Comparison of ENCODE assay signal across 1 cellular context in the genomic region with DNA sequence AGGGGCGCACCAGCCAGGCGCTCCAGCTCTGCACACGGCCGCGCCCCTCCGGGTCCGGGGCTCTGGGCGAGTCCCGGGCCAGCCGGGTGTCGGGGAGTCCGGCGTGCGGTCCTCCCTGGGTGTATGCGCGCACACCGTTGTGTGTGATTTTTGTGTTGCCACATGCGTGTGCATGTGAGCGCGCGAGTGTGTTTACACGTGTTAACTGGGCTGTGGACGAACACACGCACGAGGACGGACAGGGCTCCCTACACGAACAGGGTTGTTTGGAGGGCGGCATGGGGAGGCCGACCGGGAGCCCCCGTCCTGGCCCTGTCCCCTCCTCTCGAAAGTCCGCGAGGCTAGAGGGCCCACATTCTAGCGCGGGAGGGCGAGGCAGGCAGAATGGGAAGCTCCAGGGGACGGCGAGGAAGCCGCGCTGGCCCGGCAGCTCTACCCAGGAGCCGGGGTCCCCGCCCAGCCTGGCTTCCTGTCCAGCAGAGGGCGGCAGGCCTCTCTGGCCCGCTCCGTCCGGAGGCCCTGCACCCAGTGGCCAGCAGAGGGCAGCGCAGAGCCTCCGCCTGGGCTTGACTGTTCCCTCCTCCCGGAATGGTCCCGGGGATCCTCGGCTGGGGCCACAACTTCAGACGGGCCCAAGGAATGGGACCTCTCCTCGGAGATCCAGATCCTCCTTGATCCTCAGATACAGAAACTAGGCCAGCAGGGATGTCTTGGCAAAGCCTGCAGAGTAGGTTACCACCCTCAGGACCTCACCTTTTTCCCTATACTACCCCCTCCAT.
TF ChIP-seq lines count a peak whose summit lies in the region.

No MANE protein-coding gene starts in this region.

TF ChIP-seq in K562, 482 proteins besides CTCF, POLR2A, EP300 and RAD21 (continued from another document and continues in another):
- TF ChIP-seq ARID4B (CRISPR knock-in tag; IDR thresholded peaks at IDR 0.05) (0 out of 2 replicates have a peak, but pooled peaks have one; percentile 63), POLR2G (IDR thresholded peaks at IDR 0.05; ENCODE audit: low read depth, low read length) (peak; percentile 68), ZNF57 (CRISPR knock-in tag; IDR thresholded peaks at IDR 0.05) (no peak), RBM34 (IDR thresholded peaks at IDR 0.05; ENCODE audit: borderline replicate concordance, insufficient read depth, low read length) (no peak), PHF8 (IDR thresholded peaks at IDR 0.05; ENCODE audit: borderline replicate concordance, low read length) (peak; percentile 47; the same call in 1 of the 2 replicates), ZFX (CRISPR knock-in tag; IDR thresholded peaks at IDR 0.05) (peak; percentile 65), EP400 (IDR thresholded peaks at IDR 0.05) (peak; percentile 83), GABPB1 (CRISPR knock-in tag; IDR thresholded peaks at IDR 0.05) (peak; percentile 69), BCOR (IDR thresholded peaks at IDR 0.05) (peak; percentile 57; the same call in 1 of the 2 replicates), MYC (IDR thresholded peaks at IDR 0.05; ENCODE audit: low read depth, low read length) (0 out of 2 replicates have a peak, but pooled peaks have one; percentile 47), MYC (CRISPR knock-in tag; IDR thresholded peaks at IDR 0.05; ENCODE audit: borderline replicate concordance, low read depth) (peak; percentile 50; the same call in 1 of the 2 replicates), TOE1 (IDR thresholded peaks at IDR 0.05; ENCODE audit: borderline replicate concordance) (0 out of 2 replicates have a peak, but pooled peaks have one; percentile 57), TOE1 (CRISPR knock-in tag; IDR thresholded peaks at IDR 0.05; ENCODE audit: borderline replicate concordance, low read depth) (no peak), ATF2 (CRISPR knock-in tag; IDR thresholded peaks at IDR 0.05) (no peak), SRSF1 (IDR thresholded peaks at IDR 0.05; ENCODE audit: low read depth, low read length) (no peak), L3MBTL2 (IDR thresholded peaks at IDR 0.05) (peak; percentile 95), NRF1 (conservative IDR thresholded peaks at IDR 0.05 in 1 of 2, IDR thresholded peaks at IDR 0.05 in 1 of 2) (peak; percentile 56 to 66), RBBP5 (IDR thresholded peaks at IDR 0.05; ENCODE audit: borderline replicate concordance, insufficient read depth, low read length, poor library complexity, severe bottlenecking) (peak; percentile 77), GTF2F1 (IDR thresholded peaks at IDR 0.05; ENCODE audit: low read depth, low read length) (0 out of 2 replicates have a peak, but pooled peaks have one; percentile 37), SRF (CRISPR knock-in tag; IDR thresholded peaks at IDR 0.05) (peak in 1 of 2 experiments; percentile 73; a peak in 2 of 4 replicates), YY1 (IDR thresholded peaks at IDR 0.05; ENCODE audit: borderline replicate concordance in 1 of 3, control insufficient read depth in 1 of 3, extremely low read depth in 1 of 3, insufficient read depth in 3 of 3, insufficient read length in 1 of 3, insufficient replicate concordance in 2 of 3, low read depth in 1 of 3, low read length in 2 of 3) (peak in 2 of 3 experiments; percentile 46 to 66), HCFC1 (IDR thresholded peaks at IDR 0.05; ENCODE audit: low read depth, low read length) (peak; percentile 37; the same call in 1 of the 2 replicates), PRDM10 (IDR thresholded peaks at IDR 0.05; ENCODE audit: partially characterized antibody) (peak; percentile 20), SOX6 (IDR thresholded peaks at IDR 0.05) (0 out of 2 replicates have a peak, but pooled peaks have one; percentile 21), RBM14 (IDR thresholded peaks at IDR 0.05; ENCODE audit: borderline replicate concordance, insufficient read depth, low read depth, low read length) (0 out of 2 replicates have a peak, but pooled peaks have one; percentile 84), CBFB (CRISPR knock-in tag; IDR thresholded peaks at IDR 0.05) (peak; percentile 80; the same call in 1 of the 2 replicates), ATF1 (CRISPR knock-in tag; IDR thresholded peaks at IDR 0.05) (no peak), ATF1 (tag; IDR thresholded peaks at IDR 0.05) (peak; percentile 55), TBL1XR1 (IDR thresholded peaks at IDR 0.05; ENCODE audit: low read length in 2 of 2) (peak in 1 of 2 experiments; percentile 58; a peak in 1 of 4 replicates), PML (IDR thresholded peaks at IDR 0.05; ENCODE audit: low read length) (peak; percentile 29; the same call in 1 of the 2 replicates), ATF7 (IDR thresholded peaks at IDR 0.05) (peak; percentile 50), CTBP1 (IDR thresholded peaks at IDR 0.05; ENCODE audit: borderline replicate concordance) (peak; percentile 89), ZNF76 (CRISPR knock-in tag; IDR thresholded peaks at IDR 0.05; ENCODE audit: borderline replicate concordance) (no peak), MYNN (IDR thresholded peaks at IDR 0.05) (peak; percentile 72), MYNN (CRISPR knock-in tag; IDR thresholded peaks at IDR 0.05) (no peak), NR4A1 (CRISPR knock-in tag; IDR thresholded peaks at IDR 0.05) (no peak), NR4A1 (tag; IDR thresholded peaks at IDR 0.05) (peak; percentile 53; the same call in 1 of the 2 replicates), CREB1 (IDR thresholded peaks at IDR 0.05) (0 out of 2 replicates have a peak, but pooled peaks have one; percentile 23), CREB1 (CRISPR knock-in tag; IDR thresholded peaks at IDR 0.05) (peak; percentile 48; the same call in 1 of the 2 replicates), TBP (optimal IDR thresholded peaks at IDR 0.05; ENCODE audit: low read depth, low read length) (peak; percentile 37), FOXP1 (CRISPR knock-in tag; IDR thresholded peaks at IDR 0.05) (no peak), HNRNPLL (IDR thresholded peaks at IDR 0.05; ENCODE audit: low read depth, low read length, poor library complexity, severe bottlenecking) (peak; percentile 10), SETDB1 (IDR thresholded peaks at IDR 0.05; ENCODE audit: low read length) (no peak), MAX (CRISPR knock-in tag; IDR thresholded peaks at IDR 0.05) (peak; percentile 88), ZNF696 (CRISPR knock-in tag; conservative IDR thresholded peaks at IDR 0.05) (no peak), SMAD3 (CRISPR knock-in tag; conservative IDR thresholded peaks at IDR 0.05) (0 out of 2 replicates have a peak, but pooled peaks have one; percentile 52), ZNF263 (CRISPR knock-in tag; IDR thresholded peaks at IDR 0.05; ENCODE audit: borderline replicate concordance) (peak; percentile 93), ZBTB17 (CRISPR knock-in tag; IDR thresholded peaks at IDR 0.05) (no peak)
- TF ChIP-seq, protein P1, sequence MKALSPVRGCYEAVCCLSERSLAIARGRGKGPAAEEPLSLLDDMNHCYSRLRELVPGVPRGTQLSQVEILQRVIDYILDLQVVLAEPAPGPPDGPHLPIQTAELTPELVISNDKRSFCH (CRISPR knock-in tag; IDR thresholded peaks at IDR 0.05), result no peak
- TF ChIP-seq, protein P1 (tag; IDR thresholded peaks at IDR 0.05), result 0 out of 2 replicates have a peak, but pooled peaks have one; percentile 75
- TF ChIP-seq, protein P2, sequence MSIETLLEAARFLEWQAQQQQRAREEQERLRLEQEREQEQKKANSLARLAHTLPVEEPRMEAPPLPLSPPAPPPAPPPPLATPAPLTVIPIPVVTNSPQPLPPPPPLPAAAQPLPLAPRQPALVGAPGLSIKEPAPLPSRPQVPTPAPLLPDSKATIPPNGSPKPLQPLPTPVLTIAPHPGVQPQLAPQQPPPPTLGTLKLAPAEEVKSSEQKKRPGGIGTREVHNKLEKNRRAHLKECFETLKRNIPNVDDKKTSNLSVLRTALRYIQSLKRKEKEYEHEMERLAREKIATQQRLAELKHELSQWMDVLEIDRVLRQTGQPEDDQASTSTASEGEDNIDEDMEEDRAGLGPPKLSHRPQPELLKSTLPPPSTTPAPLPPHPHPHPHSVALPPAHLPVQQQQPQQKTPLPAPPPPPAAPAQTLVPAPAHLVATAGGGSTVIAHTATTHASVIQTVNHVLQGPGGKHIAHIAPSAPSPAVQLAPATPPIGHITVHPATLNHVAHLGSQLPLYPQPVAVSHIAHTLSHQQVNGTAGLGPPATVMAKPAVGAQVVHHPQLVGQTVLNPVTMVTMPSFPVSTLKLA (conservative IDR thresholded peaks at IDR 0.05), result peak; percentile 76 to 91
- TF ChIP-seq, protein P3, sequence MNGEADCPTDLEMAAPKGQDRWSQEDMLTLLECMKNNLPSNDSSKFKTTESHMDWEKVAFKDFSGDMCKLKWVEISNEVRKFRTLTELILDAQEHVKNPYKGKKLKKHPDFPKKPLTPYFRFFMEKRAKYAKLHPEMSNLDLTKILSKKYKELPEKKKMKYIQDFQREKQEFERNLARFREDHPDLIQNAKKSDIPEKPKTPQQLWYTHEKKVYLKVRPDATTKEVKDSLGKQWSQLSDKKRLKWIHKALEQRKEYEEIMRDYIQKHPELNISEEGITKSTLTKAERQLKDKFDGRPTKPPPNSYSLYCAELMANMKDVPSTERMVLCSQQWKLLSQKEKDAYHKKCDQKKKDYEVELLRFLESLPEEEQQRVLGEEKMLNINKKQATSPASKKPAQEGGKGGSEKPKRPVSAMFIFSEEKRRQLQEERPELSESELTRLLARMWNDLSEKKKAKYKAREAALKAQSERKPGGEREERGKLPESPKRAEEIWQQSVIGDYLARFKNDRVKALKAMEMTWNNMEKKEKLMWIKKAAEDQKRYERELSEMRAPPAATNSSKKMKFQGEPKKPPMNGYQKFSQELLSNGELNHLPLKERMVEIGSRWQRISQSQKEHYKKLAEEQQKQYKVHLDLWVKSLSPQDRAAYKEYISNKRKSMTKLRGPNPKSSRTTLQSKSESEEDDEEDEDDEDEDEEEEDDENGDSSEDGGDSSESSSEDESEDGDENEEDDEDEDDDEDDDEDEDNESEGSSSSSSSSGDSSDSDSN (IDR thresholded peaks at IDR 0.05; ENCODE audit: borderline replicate concordance in 1 of 2, low read depth in 2 of 2, low read length in 2 of 2), result peak; percentile 86 to 94; a peak in 3 of 4 replicates
